Comparison of ENCODE assay signal across 15 cellular contexts in the genomic region with DNA sequence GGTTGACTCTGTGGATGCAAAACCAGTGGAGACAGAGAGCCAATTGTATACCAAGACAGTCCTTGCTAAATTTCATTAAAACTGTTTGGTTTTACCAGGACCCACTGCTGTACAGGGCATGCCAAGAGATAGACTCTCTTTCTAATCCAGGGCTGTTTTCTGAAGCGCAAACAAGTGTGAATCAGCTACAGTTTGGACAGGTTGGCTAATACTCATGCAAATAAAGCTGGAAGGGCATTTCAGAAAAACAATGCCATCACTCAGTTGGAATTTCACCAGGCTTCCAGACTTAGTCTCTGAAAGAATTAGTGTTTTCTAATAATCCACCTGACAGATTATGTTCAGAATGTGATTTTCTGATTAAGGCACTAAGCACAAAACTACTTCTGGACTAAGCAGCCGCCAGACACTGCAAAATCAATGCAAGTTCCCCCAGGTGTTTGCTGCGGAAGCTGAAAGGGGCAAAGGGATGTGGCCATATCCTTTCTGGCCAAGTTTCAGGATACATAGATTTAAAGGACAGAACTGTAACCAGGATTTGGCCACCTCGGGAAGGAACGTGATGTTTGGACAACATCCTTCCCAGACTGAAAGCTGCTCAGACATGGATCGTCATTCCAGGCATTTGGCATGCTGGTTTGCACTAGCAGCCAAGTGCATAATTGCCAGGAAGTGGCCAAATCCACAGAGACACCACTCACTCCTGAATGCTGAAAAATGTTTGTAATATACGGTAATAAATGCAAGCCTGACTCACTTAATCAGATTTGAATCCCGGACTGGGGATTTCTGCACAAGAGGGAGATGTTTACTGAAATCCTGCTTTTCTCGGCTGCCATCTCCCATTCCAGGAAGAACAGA. TPM values are rescaled to one million over a fixed set of nuclear protein-coding genes. Genes with fewer than 3 reads are reported as not detected.
DNase-seq lines count a peak whose midpoint lies in the region; ATAC-seq and TF ChIP-seq lines count a peak whose summit lies in the region.
"Had no signal": no experiment of that assay in that cellular context is flagged by ENCODE, and none has a peak within 500 bp of the region (broad histone marks: within the 10 kb centered on the region; RNA-seq: fewer than 3 reads in every experiment).

No MANE protein-coding gene starts in this region.

- POLR2A ChIA-PET in OCI-LY7 (lab: Charles Lee): no interaction called here

- no peaks in the 10 kb centered on the region for H3K9me3 Mint-ChIP-seq in osteocyte (ENCODE audit: unreplicated experiment)
- H3K9me3 Mint-ChIP-seq: CD8-positive, alpha-beta T cell had no signal

- peak overlapping the region; percentile 5 for H3K27ac Mint-ChIP-seq in osteocyte (ENCODE audit: unreplicated experiment)
- H3K27ac Mint-ChIP-seq: CD8-positive, alpha-beta T cell had no signal

- no peak overlapping the region for H3K4me3 Mint-ChIP-seq in osteocyte (ENCODE audit: unreplicated experiment)
- H3K4me3 Mint-ChIP-seq: CD8-positive, alpha-beta T cell had no signal

- H2AFZ ChIP-seq in OCI-LY7 (ENCODE audit: low read length): no peak overlapping the region

- no peak overlapping the region for H3K27ac ChIP-seq in OCI-LY7 (ENCODE audit: low read depth, low read length, poor library complexity, severe bottlenecking)
- H3K27ac ChIP-seq: brain microvascular endothelial cell had no signal

- H3K79me2 ChIP-seq in OCI-LY7 (ENCODE audit: insufficient read depth, low read depth, low read length): no peaks in the 10 kb centered on the region

- TF ChIP-seq CTCF in AG10803 (conservative IDR thresholded peaks at IDR 0.05; ENCODE audit: low read length): no peak
- TF ChIP-seq CTCF in osteocyte (IDR thresholded peaks at IDR 0.05): no peak
- no peak for TF ChIP-seq CTCF in OCI-LY7 (conservative IDR thresholded peaks at IDR 0.05; ENCODE audit: low read length)

- no TSS peak for BruUV-seq in OCI-LY7 (replicated peaks; lab: Mats Ljungman, UMichigan)

- H3K9me2 ChIP-seq in OCI-LY7 (ENCODE audit: insufficient read depth, low read length): no peaks in the 10 kb centered on the region

- peak overlapping the region; percentile 4; the same call in 1 of the 2 replicates for H3K4me3 ChIP-seq in AG10803 (ENCODE audit: low read length)
- no peak overlapping the region for H3K4me3 ChIP-seq in OCI-LY7 (ENCODE audit: low read depth, low read length, poor library complexity, severe bottlenecking)

- no peaks in the 10 kb centered on the region for H4K20me1 ChIP-seq in OCI-LY7 (ENCODE audit: insufficient read depth, low read length)

- H3K36me3 ChIP-seq in OCI-LY7 (ENCODE audit: insufficient read depth, low read length): no peaks in the 10 kb centered on the region
- H3K36me3 ChIP-seq: brain microvascular endothelial cell had no signal

- DNase-seq in AG10803 (ENCODE audit: low read depth) (peak; percentile 89), RPMI7951 (ENCODE audit: low read depth) (peak; percentile 51), fibroblast of gingiva (ENCODE audit: low read depth) (peak; percentile 62), osteocyte (ENCODE audit: extremely low spot score, unreplicated experiment) (no peak), OCI-LY7 (ENCODE audit: low spot score) (no peak), HPDE6-E6E7 (ENCODE audit: extremely low spot score) (no peak)
- DNase-seq in activated CD4-positive, CD25-positive, alpha-beta regulatory T cell (lab: John Stamatoyannopoulos, UW): no peak
- DNase-seq: activated CD4-positive, alpha-beta T cell treated with anti-CD3 and anti-CD28 coated beads, Interleukin-2, amount 50 U/mL, for 48 hours; brain microvascular endothelial cell; CD8-positive, alpha-beta T cell; islet precursor cell; Karpas-422; stimulated activated CD4-positive, alpha-beta T cell treated with anti-CD3 and anti-CD28 coated beads, Interleukin-12 subunit alpha, Interleukin-12 subunit beta, amount 100 ng/mL, for 4 hours; stimulated activated naive CD8-positive, alpha-beta T cell treated with anti-CD3 and anti-CD28 coated beads, Interleukin-15, Interleukin-2, amounts not matched to agents 100 U/mL and 50 U/mL, for 24 hours had no signal

- H3K9me3 ChIP-seq in OCI-LY7 (ENCODE audit: low read length): no peaks in the 10 kb centered on the region

- H3K27me3 Mint-ChIP-seq in osteocyte (ENCODE audit: unreplicated experiment): peaks cover 12% of the 10 kb centered on the region

- no peak overlapping the region for H3K4me2 ChIP-seq in OCI-LY7 (ENCODE audit: low read length)

- intact Hi-C loops in OCI-LY7 (cut with micrococcal nuclease; ENCODE audit: unreplicated experiment): loop anchor here (10.0 kb wide), 2 partner anchors 200 to 410 kb away; partner anchors contain the start of gene SAMD4A

- peaks cover 20% of the 10 kb centered on the region for H3K4me1 Mint-ChIP-seq in osteocyte (ENCODE audit: unreplicated experiment)

- CTCF ChIA-PET in OCI-LY7 (lab: Charles Lee; ENCODE audit: unreplicated experiment): no interaction called here

- ATAC-seq in HG02852 (IDR thresholded peaks at IDR 0.05; ENCODE audit: unreplicated experiment): no peak
- ATAC-seq: CD8-positive, alpha-beta T cell; stimulated activated naive CD8-positive, alpha-beta T cell treated with anti-CD3 and anti-CD28 coated beads, Interleukin-15, Interleukin-2, amounts not matched to agents 100 U/mL and 50 U/mL, for 24 hours had no signal

- H3K36me3 Mint-ChIP-seq in osteocyte (ENCODE audit: unreplicated experiment): no peaks in the 10 kb centered on the region
- H3K36me3 Mint-ChIP-seq: CD8-positive, alpha-beta T cell had no signal

- H3K4me1 ChIP-seq in OCI-LY7 (ENCODE audit: insufficient read depth, low read length, poor library complexity, severe bottlenecking): no peaks in the 10 kb centered on the region

RNA-seq across cellular contexts. Expression of gene CDKN3, which starts 32.0 kb away (rescaled TPM):
- 253 and 296 TPM in 2 replicates for total RNA-seq in RPMI7951 (2014; rRNA removed; shearing (Covaris generic))
- total RNA-seq in osteocyte: 8.5 and 10.6 TPM in 2 replicates
- 134 and 150 TPM in 2 replicates for total RNA-seq in OCI-LY7 (2014; rRNA removed; shearing (Covaris generic))
- total RNA-seq in OCI-LY7 (2022): 157 and 189 TPM in 2 replicates

Comparison
In these comparisons a context has a peak if more than half of its experiments do, and no peak if none do; other contexts are left out.
1. DNase-seq: peak in AG10803 (single experiment), RPMI7951 (single experiment) and fibroblast of gingiva (single experiment); none in osteocyte (single experiment), OCI-LY7 (single experiment), activated CD4-positive, CD25-positive, alpha-beta regulatory T cell (0 of 4) and HPDE6-E6E7 (single experiment).
2. RNA of gene CDKN3, which starts 32.0 kb away (total RNA-seq): 253 to 296 TPM in RPMI7951 and 134 to 189 TPM in OCI-LY7; 8.5 to 10.6 TPM in osteocyte; every median in the first group is over 10 times any median in the second.